Comparison of ENCODE assay signal across 22 cellular contexts in genomic region chr6:88502391-88502790, GRCh38.
"Had no signal": no experiment of that assay in that cellular context is flagged by ENCODE, and none has a peak within 500 bp of the region (broad histone marks: within the 10 kb centered on the region; RNA-seq: fewer than 3 reads in every experiment).

No MANE protein-coding gene starts in this region.

- H3K9me3 ChIP-seq: SK-N-SH had no signal

- H3K4me3 Mint-ChIP-seq: IgD-negative memory B cell had no signal

- DNase-seq: Kasumi-1, MM.1S, NCI-H1092 treated with DMSO at 0.1 percent for 48 hours, NCI-H1436, NCI-H187, NCI-H2029, NCI-H2081 treated with DMSO at 0.1 percent for 48 hours, NCI-H2171, NCI-H226, NCI-H446 treated with DMSO at 0.1 percent for 48 hours, NCI-H510A treated with DMSO at 0.1 percent for 48 hours, NCI-H526, NCI-H82, Right ventricle myocardium superior, RPMI8226, SIG-M5, SK-N-SH had no signal

- H3K4me3 ChIP-seq: K562 had no signal

- H3K27me3 Mint-ChIP-seq: IgD-negative memory B cell had no signal

- H3K27ac Mint-ChIP-seq: IgD-negative memory B cell had no signal

- H3K27ac ChIP-seq: KMS-11 had no signal

- FAIRE-seq: HepG2, K562, RCC 7860 had no signal
